Comparison of ENCODE assay signal across 10 cellular contexts in the genomic region with DNA sequence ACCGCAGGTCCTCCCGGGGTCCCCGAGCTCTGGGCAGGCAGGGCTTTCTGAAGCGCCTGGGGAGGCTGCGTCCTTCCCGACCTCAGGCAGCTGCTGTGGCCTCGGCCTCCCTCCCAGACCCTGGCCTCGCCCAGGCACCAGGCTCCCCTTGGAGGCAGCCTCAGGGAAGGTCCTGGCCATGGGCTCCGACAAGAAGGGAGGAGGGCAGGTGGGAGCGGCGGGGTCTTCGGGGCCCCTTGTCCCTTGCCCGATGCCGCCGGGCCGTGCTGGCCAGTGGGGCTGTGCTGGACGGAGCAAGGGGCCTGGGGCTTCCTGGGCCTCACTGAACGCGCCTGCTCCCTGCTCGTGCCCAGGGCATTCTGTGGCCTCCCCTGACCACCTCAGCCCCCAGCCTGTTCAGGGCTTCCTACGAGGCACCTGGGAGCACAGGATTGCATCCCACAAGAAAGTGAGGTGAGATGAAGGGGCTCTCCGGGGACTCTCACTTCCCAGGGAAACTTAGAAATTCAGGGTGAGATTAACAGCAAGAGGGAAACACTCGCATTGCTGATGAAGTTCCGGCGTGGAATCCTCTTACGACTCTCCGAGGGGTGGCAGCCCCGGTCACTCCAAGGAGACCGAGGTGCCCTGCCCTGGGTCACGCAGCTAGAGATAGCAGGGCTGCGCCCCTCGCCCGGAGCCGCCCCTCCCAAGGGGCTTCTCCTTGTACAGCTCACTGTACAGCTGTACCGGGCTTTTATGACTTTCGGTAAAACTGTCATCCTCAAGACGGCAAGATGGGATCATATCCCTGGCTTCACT. TPM values are rescaled to one million over a fixed set of nuclear protein-coding genes. Genes with fewer than 3 reads are reported as not detected.
A peak's percentile ranks its signal among the peaks of the same experiment; 100 is the strongest.
DNase-seq lines count a peak whose midpoint lies in the region; ATAC-seq, FAIRE-seq and TF ChIP-seq lines count a peak whose summit lies in the region.
"Had no signal": no experiment of that assay in that cellular context is flagged by ENCODE, and none has a peak within 500 bp of the region (broad histone marks: within the 10 kb centered on the region; RNA-seq: fewer than 3 reads in every experiment).

No MANE protein-coding gene starts in this region.

- H3K4me1 Mint-ChIP-seq in GM23338 = peaks cover 14% of the 10 kb centered on the region; the same call in 2 of the 3 replicates

- no peaks in the 10 kb centered on the region for H4K20me1 ChIP-seq in GM23338 (replicated peaks; ENCODE audit: insufficient read depth)

- H3K4me3 ChIP-seq in GM23338 (peak overlapping the region; percentile 72), bronchial epithelial cell (ENCODE audit: low read depth, low read length) (peak overlapping the region; percentile 39), iPS-15b (ENCODE audit: low read depth, low read length) (peak overlapping the region; percentile 54), spleen (peak overlapping the region in 6 of 8 donors; percentile 16 to 64 (median 26))

- TF ChIP-seq POLR2A in spleen (IDR thresholded peaks at IDR 0.05) (no peak), H54 (IDR thresholded peaks at IDR 0.05; ENCODE audit: low read depth, low read length) (no peak)

- H3K27ac ChIP-seq in GM23338 (ENCODE audit: low read depth) = no peak overlapping the region
- peak overlapping the region in 1 of 8 donors; percentile 26 for H3K27ac ChIP-seq in spleen

- no peaks in the 10 kb centered on the region for H3K36me3 Mint-ChIP-seq in GM23338 (ENCODE audit: low read depth)

- H3K4me3 Mint-ChIP-seq in GM23338 = peak overlapping the region; percentile 42

- H3F3A ChIP-seq in GM23338 (replicated peaks; ENCODE audit: low read depth) = peaks cover 11% of the 10 kb centered on the region; the same call in 1 of the 2 replicates

- H3K36me3 ChIP-seq in GM23338 (ENCODE audit: insufficient read depth) (no peaks in the 10 kb centered on the region), bronchial epithelial cell (ENCODE audit: control insufficient read depth, insufficient read depth, low read length) (no peaks in the 10 kb centered on the region), iPS-15b (ENCODE audit: control insufficient read depth, insufficient read depth, low read length) (no peaks in the 10 kb centered on the region), spleen (no peaks in the 10 kb centered on the region)

- 48 to 74% (median 61%) methylated on average over 16 to 37 of the region's 37 CpGs for WGBS in spleen, 5 donors

- peaks cover 18% of the 10 kb centered on the region for H3K4me1 ChIP-seq in GM23338 (ENCODE audit: insufficient read depth)
- H3K4me1 ChIP-seq in iPS-15b (ENCODE audit: control insufficient read depth, insufficient read depth, low read length) = peaks cover 3% of the 10 kb centered on the region
- peaks cover 3 to 19% (median 13%) of the 10 kb centered on the region in 6 donors for H3K4me1 ChIP-seq in spleen

- H3K9me3 Mint-ChIP-seq in GM23338 = no peaks in the 10 kb centered on the region
- H3K9me3 Mint-ChIP-seq: activated T-helper 2 cell treated with anti-CD3 and anti-CD28 coated beads, Interferon-gamma antibody, Interleukin-2, Interleukin-4, amounts not matched to agents 10 μg/mL and 5 μg/mL and 100 μg/mL, durations not matched to agents 14 hours and 24 hours and 36 hours had no signal

- H3K27ac Mint-ChIP-seq in GM23338 = no peak overlapping the region
- H3K27ac Mint-ChIP-seq: activated T-helper 2 cell treated with anti-CD3 and anti-CD28 coated beads, Interferon-gamma antibody, Interleukin-2, Interleukin-4, amounts not matched to agents 10 μg/mL and 5 μg/mL and 100 μg/mL, durations not matched to agents 14 hours and 24 hours and 36 hours had no signal

- peak overlapping the region; percentile 95 for H2AFZ ChIP-seq in GM23338

- H3K9me3 ChIP-seq in iPS-15b (ENCODE audit: control insufficient read depth, insufficient read depth, low read length) = no peaks in the 10 kb centered on the region
- no peaks in the 10 kb centered on the region for H3K9me3 ChIP-seq in spleen

- peak overlapping the region; percentile 87 for H3K4me2 ChIP-seq in GM23338

- H3K79me2 ChIP-seq in GM23338 (replicated peaks; ENCODE audit: insufficient read depth) = no peaks in the 10 kb centered on the region

- TF ChIP-seq CTCF in GM23338 (conservative IDR thresholded peaks at IDR 0.05; ENCODE audit: low read depth in 2 of 2) (no peak), bronchial epithelial cell (IDR thresholded peaks at IDR 0.05; ENCODE audit: insufficient read depth, low read length, severe bottlenecking) (no peak), spleen (IDR thresholded peaks at IDR 0.05 in 8 of 11, conservative IDR thresholded peaks at IDR 0.05 in 3 of 11) (no peak), GM13977 (IDR thresholded peaks at IDR 0.05; ENCODE audit: extremely low read depth, insufficient read depth, missing control alignments) (no peak)

- in situ Hi-C loops in GM13977 (cut with MboI; ENCODE audit: low pct_unique_long_range_greater_than_20kb, low sequenced_read_pairs, unreplicated experiment) = no loop called here

- peaks cover 15% of the 10 kb centered on the region for H3K27me3 Mint-ChIP-seq in GM23338 (ENCODE audit: insufficient read depth, low read depth, poor library complexity)

- no peaks in the 10 kb centered on the region for H3K9me2 ChIP-seq in GM23338 (ENCODE audit: insufficient read depth)

- ATAC-seq in GM23338 = peak; percentile 52

- no peak for FAIRE-seq in bronchial epithelial cell (lab: Jason Lieb, UNC)
- FAIRE-seq in H54 (lab: Jason Lieb, UNC) = no peak

- DNase-seq in GM23338 (ENCODE audit: low spot score) (peak; percentile 32), bronchial epithelial cell (ENCODE audit: low read depth) (no peak), spleen (no peak), H54 (ENCODE audit: insufficient read length, low spot score) (no peak), islet precursor cell (no peak), NCI-H1417 (lab: John Stamatoyannopoulos, UW) (no peak), GM13977 (ENCODE audit: low spot score) (no peak)

- peak overlapping the region; percentile 76 for H3K9ac ChIP-seq in iPS-15b (ENCODE audit: low read depth, low read length)

- peaks cover 14% of the 10 kb centered on the region for H3K27me3 ChIP-seq in GM23338 (ENCODE audit: insufficient read depth)
- H3K27me3 ChIP-seq in bronchial epithelial cell (ENCODE audit: control insufficient read depth, insufficient read depth, low read length) = no peaks in the 10 kb centered on the region
- peaks cover 4% of the 10 kb centered on the region for H3K27me3 ChIP-seq in iPS-15b (ENCODE audit: control insufficient read depth, insufficient read depth, low read length)
- peaks cover 0 to 35% (median 22%) of the 10 kb centered on the region in 7 donors for H3K27me3 ChIP-seq in spleen (replicated peaks in 1 of 7)

- intact Hi-C loops in spleen (cut with DNase I; ENCODE audit: low total_unique reads) = no loop called here

TF ChIP-seq in GM23338, 12 proteins besides CTCF, POLR2A, EP300 and RAD21:
- TF ChIP-seq ETS1 (IDR thresholded peaks at IDR 0.05) = no peak

RNA-seq across cellular contexts. Expression of gene MFSD2B, which starts 0.8 kb away (rescaled TPM):
- total RNA-seq in GM23338 (2014; rRNA removed; shearing (Covaris generic)) = 0.21 TPM in 1 of 2 replicates, not detected in the other
- polyA plus RNA-seq in GM23338 (2016; fragmentation: Nextera tagmentation; extraction: Ambion mirVana) = 0.82 and 2.3 TPM in 2 replicates
- total RNA-seq in bronchial epithelial cell = under 0.01 TPM in 1 of 2 replicates, not detected in the other
- 1 to 10 TPM in 4 of 7 donors, under 1 TPM in 3; 0.32 to 3.1 (median 1.0) TPM for total RNA-seq in spleen
- under 1 TPM; 0.09 to 0.29 (median 0.13) TPM for polyA plus RNA-seq in spleen
- total RNA-seq: myocyte had no signal

RNA-seq across cellular contexts. Expression of gene WDCP, which starts 36.5 kb away (rescaled TPM):
- total RNA-seq in GM23338 (2014; rRNA removed; shearing (Covaris generic)) = 28.6 and 29.6 TPM in 2 replicates
- 7.1 and 10.5 TPM in 2 replicates for polyA plus RNA-seq in GM23338 (2016; fragmentation: Nextera tagmentation; extraction: Ambion mirVana)
- total RNA-seq in bronchial epithelial cell = 4.1 and 7.1 TPM in 2 replicates
- total RNA-seq in spleen = 10 to 100 TPM in 4 of 7 donors, 1 to 10 TPM in 3; 7.0 to 13.1 (median 10.5) TPM
- polyA plus RNA-seq in spleen = 1 to 10 TPM; 2.9 to 4.1 (median 3.9) TPM

RNA-seq across cellular contexts. Expression of gene FKBP1B, which starts 38.9 kb away (rescaled TPM):
- total RNA-seq in GM23338 (2014; rRNA removed; shearing (Covaris generic)) = 48.2 and 51.3 TPM in 2 replicates
- 75.7 and 77.1 TPM in 2 replicates for polyA plus RNA-seq in GM23338 (2016; fragmentation: Nextera tagmentation; extraction: Ambion mirVana)
- total RNA-seq in bronchial epithelial cell = 16.5 and 30.0 TPM in 2 replicates
- 1 to 10 TPM; 2.4 to 5.1 (median 3.8) TPM for total RNA-seq in spleen
- 1 to 10 TPM; 2.6 to 3.9 (median 3.3) TPM for polyA plus RNA-seq in spleen
